14 cellular contexts compared by ENCODE assay signal in the genomic region with DNA sequence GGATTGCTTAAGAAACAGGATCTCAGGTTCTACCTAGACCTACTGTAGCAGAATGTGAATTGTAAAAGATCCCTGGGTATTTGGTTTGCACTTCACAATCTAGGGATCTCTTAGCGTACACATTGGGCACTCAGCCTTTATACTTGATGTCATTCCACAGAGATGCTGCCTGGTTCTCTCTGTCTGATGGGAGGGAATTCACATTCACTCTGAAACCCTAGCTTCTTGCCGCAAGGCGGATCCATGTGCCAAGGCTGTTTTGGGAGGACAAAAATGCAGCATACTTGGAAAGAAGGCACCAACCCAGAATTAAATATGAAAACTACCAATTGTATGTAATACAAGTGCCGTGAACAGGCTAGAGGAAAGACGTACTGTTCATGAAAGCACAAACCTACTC.
DNase-seq lines count a peak whose midpoint lies in the region; ATAC-seq and TF ChIP-seq lines count a peak whose summit lies in the region.
"Had no signal": no experiment of that assay in that cellular context is flagged by ENCODE, and none has a peak within 500 bp of the region (broad histone marks: within the 10 kb centered on the region; RNA-seq: fewer than 3 reads in every experiment).

No MANE protein-coding gene starts in this region.

- peak overlapping the region; percentile 63 for H3K4me2 ChIP-seq in Karpas-422 (ENCODE audit: low read depth, low read length, poor library complexity, severe bottlenecking)

- no peak for ATAC-seq in GM19455 (IDR thresholded peaks at IDR 0.05; ENCODE audit: unreplicated experiment)
- ATAC-seq: foreskin keratinocyte; stimulated activated naive CD8-positive, alpha-beta T cell treated with anti-CD3 and anti-CD28 coated beads, Interleukin-15, Interleukin-2, amounts not matched to agents 100 U/mL and 50 U/mL, for 24 hours had no signal

- H3K36me3 ChIP-seq in Karpas-422 (ENCODE audit: insufficient read depth, low read length): peaks cover 26% of the 10 kb centered on the region; the same call in 1 of the 2 replicates
- H3K36me3 ChIP-seq in mucosa of rectum (ENCODE audit: control insufficient read depth in 2 of 2, insufficient read depth in 2 of 2, low read length in 2 of 2): no peaks in the 10 kb centered on the region
- no peaks in the 10 kb centered on the region for H3K36me3 ChIP-seq in tibial nerve
- H3K36me3 ChIP-seq in BE2C: no peaks in the 10 kb centered on the region
- H3K36me3 ChIP-seq: adrenal gland had no signal

- TF ChIP-seq CTCF in tibial nerve (IDR thresholded peaks at IDR 0.05) (no peak), BE2C (IDR thresholded peaks at IDR 0.05; ENCODE audit: low read depth, low read length) (no peak)

- H3K9ac ChIP-seq in Karpas-422 (ENCODE audit: low read length): peak overlapping the region; percentile 47; the same call in 1 of the 2 replicates
- no peak overlapping the region for H3K9ac ChIP-seq in mucosa of rectum (ENCODE audit: low read depth in 1 of 2, low read length in 2 of 2)

- peaks cover 82% of the 10 kb centered on the region for H3K79me2 ChIP-seq in Karpas-422 (ENCODE audit: low read length)

- no peaks in the 10 kb centered on the region for H3K9me3 ChIP-seq in Karpas-422 (ENCODE audit: low read length)
- no peaks in the 10 kb centered on the region for H3K9me3 ChIP-seq in mucosa of rectum (ENCODE audit: control insufficient read depth in 2 of 2, low read length in 2 of 2)
- H3K9me3 ChIP-seq in tibial nerve: no peaks in the 10 kb centered on the region
- no peaks in the 10 kb centered on the region for H3K9me3 ChIP-seq in BE2C
- H3K9me3 ChIP-seq: adrenal gland had no signal

- H2AFZ ChIP-seq in Karpas-422 (ENCODE audit: low read length): no peak overlapping the region

- no peaks in the 10 kb centered on the region for H3K27me3 ChIP-seq in Karpas-422 (ENCODE audit: low read length)
- no peaks in the 10 kb centered on the region for H3K27me3 ChIP-seq in mucosa of rectum (ENCODE audit: control insufficient read depth in 2 of 2, insufficient read depth in 2 of 2, low read length in 2 of 2)
- H3K27me3 ChIP-seq in tibial nerve: no peaks in the 10 kb centered on the region
- no peaks in the 10 kb centered on the region for H3K27me3 ChIP-seq in BE2C
- H3K27me3 ChIP-seq: adrenal gland had no signal

- H4K20me1 ChIP-seq in Karpas-422 (ENCODE audit: insufficient read depth, low read depth, low read length): no peaks in the 10 kb centered on the region

- H3K9me2 ChIP-seq in Karpas-422 (replicated peaks; ENCODE audit: insufficient read depth, low read length): no peaks in the 10 kb centered on the region

- peak overlapping the region; percentile 91 for H3K27ac ChIP-seq in Karpas-422 (ENCODE audit: low read length)
- peak overlapping the region; percentile 65 for H3K27ac ChIP-seq in caudate nucleus (ENCODE audit: low read depth, low read length)
- peak overlapping the region; percentile 24 to 49 for H3K27ac ChIP-seq in mucosa of rectum (ENCODE audit: low read depth in 2 of 2, low read length in 2 of 2)
- peak overlapping the region in 3 of 4 donors; percentile 54 to 80 (median 78) for H3K27ac ChIP-seq in tibial nerve
- H3K27ac ChIP-seq: foreskin keratinocyte had no signal

- H3K4me3 ChIP-seq in Karpas-422 (ENCODE audit: low read length) (no peak overlapping the region), mucosa of rectum (ENCODE audit: low read length in 2 of 2) (no peak overlapping the region), tibial nerve (no peak overlapping the region), BE2C (ENCODE audit: low read depth, low read length) (no peak overlapping the region)
- H3K4me3 ChIP-seq: adrenal gland had no signal

- no peak for TF ChIP-seq POLR2A in tibial nerve (IDR thresholded peaks at IDR 0.05)

- WGBS in tibial nerve, 2 donors: 88 to 95% methylated on average over 5 of the region's 5 CpGs

- DNase-seq in Karpas-422: no peak
- no peak for DNase-seq in caudate nucleus (lab: John Stamatoyannopoulos, UW)
- DNase-seq in tibial nerve (ENCODE audit: low spot score in 2 of 2): no peak
- no peak for DNase-seq in mucosa of gallbladder (ENCODE audit: low spot score)
- DNase-seq in BE2C: no peak
- DNase-seq: adrenal gland; AML-193; Calu3; foreskin keratinocyte; NCI-H2029 treated with DMSO at 0.1 percent for 48 hours; SHP77 treated with DMSO at 0.1 percent for 48 hours; stimulated activated naive CD8-positive, alpha-beta T cell treated with anti-CD3 and anti-CD28 coated beads, Interleukin-15, Interleukin-2, amounts not matched to agents 100 U/mL and 50 U/mL, for 24 hours had no signal

- H3K4me1 ChIP-seq in Karpas-422 (ENCODE audit: low read length) (peaks cover 98% of the 10 kb centered on the region), mucosa of rectum (ENCODE audit: control insufficient read depth in 2 of 2, insufficient read depth in 2 of 2, low read length in 2 of 2) (no peaks in the 10 kb centered on the region), tibial nerve (peaks cover 0 to 61% (median 32%) of the 10 kb centered on the region in 4 donors), BE2C (peaks cover 12% of the 10 kb centered on the region)
- H3K4me1 ChIP-seq: foreskin keratinocyte had no signal

- no peak for TF ChIP-seq EP300 in tibial nerve (IDR thresholded peaks at IDR 0.05)

Comparison
In these comparisons a context has a peak if more than half of its experiments do, and no peak if none do; other contexts are left out.
1. H3K27ac ChIP-seq: peak in every context shown above with its lines; median percentile 91 in Karpas-422; 78 in tibial nerve; 65 in caudate nucleus; 36 in mucosa of rectum.